ENCODE assay signal across 11 cellular contexts in genomic region chr7:5702876-5703571, GRCh38.
DNase-seq lines count a peak whose midpoint lies in the region; TF ChIP-seq lines count a peak whose summit lies in the region.
"Had no signal": no experiment of that assay in that cellular context is flagged by ENCODE, and none has a peak within 500 bp of the region (broad histone marks: within the 10 kb centered on the region; RNA-seq: fewer than 3 reads in every experiment).

No MANE protein-coding gene starts in this region.

- CTCF ChIA-PET in CD4-positive, alpha-beta memory T cell (lab: Charles Lee; ENCODE audit: partially characterized antibody), result interaction anchor here (0.9 to 8.4 kb wide), 13 partner anchors 10 to 463 kb away, joined by 3 to 100 read pairs (median 8); no protein-coding TSS in a partner anchor

- no peak overlapping the region for H3K18ac ChIP-seq in mesendoderm (ENCODE audit: low read length)

- no peaks in the 10 kb centered on the region for H3K9me3 Mint-ChIP-seq in CD4-positive, alpha-beta memory T cell
- no peaks in the 10 kb centered on the region for H3K9me3 Mint-ChIP-seq in immature natural killer cell

- no peak overlapping the region for H3K4ac ChIP-seq in mesendoderm (ENCODE audit: low read depth, low read length)

- H3K27ac ChIP-seq in mesendoderm (ENCODE audit: low read depth, low read length), result no peak overlapping the region
- H3K27ac ChIP-seq in CD4-positive, alpha-beta memory T cell (ENCODE audit: low read depth, low read length), result no peak overlapping the region

- H4K5ac ChIP-seq in mesendoderm (ENCODE audit: low read length), result no peak overlapping the region

- H2AK5ac ChIP-seq in mesendoderm (ENCODE audit: low read length), result no peak overlapping the region

- H3K4me1 Mint-ChIP-seq in CD4-positive, alpha-beta memory T cell, result peaks cover 38 to 50% (median 44%) of the 10 kb centered on the region in 4 donors
- peaks cover 36 to 44% of the 10 kb centered on the region in 2 donors for H3K4me1 Mint-ChIP-seq in immature natural killer cell

- H3K4me3 ChIP-seq in choroid plexus epithelial cell (ENCODE audit: low read depth, low read length) (no peak overlapping the region), mesendoderm (ENCODE audit: low read length) (no peak overlapping the region)
- no peak overlapping the region for H3K4me3 ChIP-seq in CD4-positive, alpha-beta memory T cell (ENCODE audit: low read length in 2 of 2)
- H3K4me3 ChIP-seq: coronary artery had no signal

- no peak overlapping the region for H2BK15ac ChIP-seq in mesendoderm (replicated peaks; ENCODE audit: low read depth)

- H3K79me1 ChIP-seq in mesendoderm (ENCODE audit: low read length), result no peaks in the 10 kb centered on the region

- no peaks in the 10 kb centered on the region for H3K27me3 Mint-ChIP-seq in CD4-positive, alpha-beta memory T cell
- H3K27me3 Mint-ChIP-seq in immature natural killer cell (ENCODE audit: low read depth in 3 of 3), result peaks cover 0 to 5% (median 0%) of the 10 kb centered on the region in 3 donors

- no peak overlapping the region for H3K23ac ChIP-seq in mesendoderm (ENCODE audit: low read length)

- H3K4me1 ChIP-seq in mesendoderm (ENCODE audit: control insufficient read depth, low read depth, low read length), result no peaks in the 10 kb centered on the region
- H3K4me1 ChIP-seq in CD4-positive, alpha-beta memory T cell (ENCODE audit: insufficient read depth, low read length), result peaks cover 48% of the 10 kb centered on the region

- H3K27ac Mint-ChIP-seq in CD4-positive, alpha-beta memory T cell, result peak overlapping the region in 3 of 7 donors; percentile 37 to 74 (median 51)
- H3K27ac Mint-ChIP-seq in immature natural killer cell, result no peak overlapping the region

- H3K27me3 ChIP-seq in mesendoderm (ENCODE audit: insufficient read depth, low read length, poor library complexity), result no peaks in the 10 kb centered on the region
- H3K27me3 ChIP-seq in CD4-positive, alpha-beta memory T cell (ENCODE audit: insufficient read depth, low read length), result no peaks in the 10 kb centered on the region

- no peak overlapping the region for H4K8ac ChIP-seq in mesendoderm (ENCODE audit: low read depth, low read length)

- intact Hi-C loops in CD4-positive, alpha-beta memory T cell (cut with micrococcal nuclease), result loop anchor here (5.0 to 10.0 kb wide), 3 partner anchors 58 to 336 kb away; no protein-coding TSS in a partner anchor

- H3K4me3 Mint-ChIP-seq in CD4-positive, alpha-beta memory T cell, result no peak overlapping the region
- no peak overlapping the region for H3K4me3 Mint-ChIP-seq in immature natural killer cell

- H3K56ac ChIP-seq in mesendoderm (ENCODE audit: low read length), result no peak overlapping the region

- peaks cover 19 to 44% of the 10 kb centered on the region in 2 donors for H3K36me3 Mint-ChIP-seq in CD4-positive, alpha-beta memory T cell
- H3K36me3 Mint-ChIP-seq in immature natural killer cell, result peaks cover under 1 to 14% (median 3%) of the 10 kb centered on the region in 3 donors

- H3K36me3 ChIP-seq in mesendoderm (ENCODE audit: control insufficient read depth, insufficient read depth, low read length), result no peaks in the 10 kb centered on the region
- peaks cover 8% of the 10 kb centered on the region for H3K36me3 ChIP-seq in CD4-positive, alpha-beta memory T cell (ENCODE audit: insufficient read depth, low read length)

- H3K79me2 ChIP-seq in mesendoderm (ENCODE audit: control insufficient read depth, insufficient read depth, low read length), result no peaks in the 10 kb centered on the region

- no peak overlapping the region for H3K9ac ChIP-seq in mesendoderm (ENCODE audit: low read length)

- H3K4me2 ChIP-seq in mesendoderm (ENCODE audit: low read length), result no peak overlapping the region

- H2BK120ac ChIP-seq in mesendoderm (ENCODE audit: low read depth, low read length), result no peak overlapping the region

- no peak for TF ChIP-seq CTCF in choroid plexus epithelial cell (conservative IDR thresholded peaks at IDR 0.05; ENCODE audit: low read depth, low read length)

- no peak overlapping the region for H2BK5ac ChIP-seq in mesendoderm (ENCODE audit: low read length)

- POLR2A ChIA-PET in CD4-positive, alpha-beta memory T cell (lab: Charles Lee; ENCODE audit: partially characterized antibody), result interaction anchor here (1.2 to 8.7 kb wide), 4 partner anchors 10 to 208 kb away, joined by 4 to 66 read pairs (median 7); no protein-coding TSS in a partner anchor

- no peaks in the 10 kb centered on the region for H3K9me3 ChIP-seq in CD4-positive, alpha-beta memory T cell (ENCODE audit: control insufficient read depth in 1 of 2, low read length in 2 of 2)

- WGBS in mesendoderm (ENCODE audit: extremely low coverage, insufficient coverage, low lambda C conversion rate), result no CpG with 5 or more reads among the region's 7 CpGs

- DNase-seq in Ammon's horn (ENCODE audit: low spot score) (peak; percentile 95), NCI-H1694 (lab: John Stamatoyannopoulos, UW) (peak; percentile 60), choroid plexus epithelial cell (ENCODE audit: low read depth) (peak; percentile 57), mesendoderm (peak; percentile 55), NCI-H1105 (lab: John Stamatoyannopoulos, UW) (no peak), immature natural killer cell (no peak), cerebellar cortex (ENCODE audit: low spot score) (no peak)
- no peak for DNase-seq in CD4-positive, alpha-beta memory T cell
- DNase-seq: activated CD4-positive, alpha-beta T cell treated with anti-CD3 and anti-CD28 coated beads for 1 hour; NCI-H526 had no signal

Comparison
In these comparisons a context has a peak if more than half of its experiments do, and no peak if none do; other contexts are left out.
1. DNase-seq: peak in Ammon's horn (single experiment), NCI-H1694 (single experiment), choroid plexus epithelial cell (single experiment) and mesendoderm (single experiment); none in NCI-H1105 (single experiment), CD4-positive, alpha-beta memory T cell (0 of 5), immature natural killer cell (0 of 3) and cerebellar cortex (single experiment).